17 cellular contexts compared by ENCODE assay signal in genomic region chr12:6998708-6999451, GRCh38. TPM values are rescaled to one million over a fixed set of nuclear protein-coding genes. Genes with fewer than 3 reads are reported as not detected.
DNase-seq lines count a peak whose midpoint lies in the region; ATAC-seq, FAIRE-seq and TF ChIP-seq lines count a peak whose summit lies in the region.
"Had no signal": no experiment of that assay in that cellular context is flagged by ENCODE, and none has a peak within 500 bp of the region (broad histone marks: within the 10 kb centered on the region; RNA-seq: fewer than 3 reads in every experiment).

No MANE protein-coding gene starts in this region.

- H3K4me3 ChIP-seq in A673 (ENCODE audit: low read depth, low read length, poor library complexity, severe bottlenecking) (no peak overlapping the region), epithelial cell of esophagus (ENCODE audit: low read length) (no peak overlapping the region), HepG2 (replicated peaks in 1 of 3; ENCODE audit: insufficient read depth in 1 of 3, low read depth in 2 of 3, low read length in 3 of 3) (no peak overlapping the region)
- H3K4me3 ChIP-seq: cardiac muscle cell, thoracic aorta had no signal

- H4K20me1 ChIP-seq in HepG2 (ENCODE audit: insufficient read depth, low read length) = no peaks in the 10 kb centered on the region

- H3K9me3 ChIP-seq in A673 (ENCODE audit: low read depth, low read length, poor library complexity, severe bottlenecking) = no peaks in the 10 kb centered on the region
- no peaks in the 10 kb centered on the region for H3K9me3 ChIP-seq in HepG2 (ENCODE audit: low read length)
- H3K9me3 ChIP-seq: thoracic aorta had no signal

- ATAC-seq in HepG2 (peak; percentile 43; the same call in 2 of the 3 replicates), GM21737 (IDR thresholded peaks at IDR 0.05; ENCODE audit: unreplicated experiment) (no peak)
- ATAC-seq: activated naive CD4-positive, alpha-beta T cell treated with anti-CD3 and anti-CD28 coated beads, Interleukin-2, amount 50 U/mL, for 72 hours had no signal

- BruUV-seq in A673 (replicated peaks; lab: Mats Ljungman, UMichigan) = TSS peak; percentile 6
- BruUV-seq in HepG2 (replicated peaks; lab: Mats Ljungman, UMichigan) = no TSS peak

- CTCF ChIA-PET in A673 (lab: Charles Lee) (no interaction called here), HepG2 (lab: Yijun Ruan, JAX; ENCODE audit: low intra/inter-chr PET ratio, low total read pairs) (no interaction called here)

- H3K4me2 ChIP-seq in HepG2 (ENCODE audit: low read depth, low read length) = no peak overlapping the region

- H3K27me3 ChIP-seq in A673 (replicated peaks; ENCODE audit: insufficient read depth, low read depth, low read length, poor library complexity) (no peaks in the 10 kb centered on the region), HepG2 (ENCODE audit: control insufficient read depth in 1 of 2, insufficient read depth in 2 of 2, low read length in 2 of 2) (no peaks in the 10 kb centered on the region)
- H3K27me3 ChIP-seq: cardiac muscle cell had no signal

- no peak overlapping the region for H3K9ac ChIP-seq in HepG2 (ENCODE audit: insufficient read depth, low read depth, low read length)

- TF ChIP-seq CTCF in A673 (conservative IDR thresholded peaks at IDR 0.05; ENCODE audit: low read depth, low read length) = no peak
- TF ChIP-seq CTCF in epithelial cell of esophagus (IDR thresholded peaks at IDR 0.05; ENCODE audit: insufficient read depth, low read depth, low read length, missing control alignments) = no peak
- TF ChIP-seq CTCF in HepG2 (CRISPR knock-in tag; IDR thresholded peaks at IDR 0.05) = no peak

- no peaks in the 10 kb centered on the region for H3K4me1 ChIP-seq in A673 (ENCODE audit: insufficient read depth, low read length, poor library complexity, severe bottlenecking)
- H3K4me1 ChIP-seq in HepG2 (ENCODE audit: insufficient read depth, low read length) = peaks cover 32% of the 10 kb centered on the region

- POLR2A ChIA-PET in A673 (lab: Charles Lee; ENCODE audit: low non-redundant PET) (no interaction called here), HepG2 (lab: Yijun Ruan, JAX) (interaction anchor here (1.0 to 4.3 kb wide), 6 partner anchors 12 to 61 kb away, joined by 3 to 19 read pairs (median 5); partner anchors contain the start of genes C12orf57, C1S, LPCAT3 and RNU7-1)

- TF ChIP-seq RAD21 in HepG2 (CRISPR knock-in tag; IDR thresholded peaks at IDR 0.05) = no peak

- intact Hi-C loops in A673 (cut with micrococcal nuclease; ENCODE audit: unreplicated experiment) = no loop called here
- intact Hi-C loops in HepG2 (cut with micrococcal nuclease; ENCODE audit: unreplicated experiment) = no loop called here

- no peaks in the 10 kb centered on the region for H3K79me2 ChIP-seq in HepG2 (ENCODE audit: insufficient read depth, low read length)

- peaks cover 11% of the 10 kb centered on the region for H3K36me3 ChIP-seq in A673 (ENCODE audit: insufficient read depth, low read length, poor library complexity, severe bottlenecking)
- H3K36me3 ChIP-seq in HepG2 (replicated peaks in 1 of 2; ENCODE audit: control insufficient read depth in 1 of 2, insufficient read depth in 2 of 2, low read length in 2 of 2) = 0 out of 5 replicates have a peak, but pooled peaks cover 0 to 3% of the 10 kb centered on the region in 2 experiments
- H3K36me3 ChIP-seq: thoracic aorta had no signal

- in situ Hi-C loops in HepG2 (cut with HindIII; ENCODE audit: extremely low pct_ligation_motif_present, low pct_unique_long_range_greater_than_20kb) = no loop called here

- no peak for TF ChIP-seq POLR2A in HepG2 (IDR thresholded peaks at IDR 0.05; ENCODE audit: insufficient read depth in 1 of 2, low read depth in 2 of 2, low read length in 2 of 2)

- FAIRE-seq in HepG2 (lab: Jason Lieb, UNC) = no peak

- no peak overlapping the region for H2AFZ ChIP-seq in HepG2 (ENCODE audit: low read length)

- H3K27ac ChIP-seq in A673 (ENCODE audit: low read depth, low read length, poor library complexity, severe bottlenecking) = no peak overlapping the region
- no peak overlapping the region for H3K27ac ChIP-seq in HepG2 (ENCODE audit: extremely low read length, insufficient read depth, low read length)
- H3K27ac ChIP-seq: cardiac muscle cell, thoracic aorta had no signal

- DNase-seq in A673 (ENCODE audit: low spot score) (no peak), LHCN-M2 (ENCODE audit: low read depth) (peak; percentile 30), epithelial cell of esophagus (ENCODE audit: low read depth) (peak; percentile 69), HepG2 (ENCODE audit: low spot score) (peak; percentile 22), OCI-M2 (lab: John Stamatoyannopoulos, UW; ENCODE audit: unreplicated experiment) (no peak), NCI-H2171 (lab: John Stamatoyannopoulos, UW) (no peak)
- no peak for DNase-seq in central memory CD4-positive, alpha-beta T cell
- DNase-seq: activated CD8-positive, alpha-beta memory T cell treated with anti-CD3 and anti-CD28 coated beads, Interleukin-2, amount 50 U/mL, for 4 hours; head of caudate nucleus; NCI-H2029; NCI-H69; nephron progenitor cell; stimulated activated CD8-positive, alpha-beta memory T cell treated with anti-CD3 and anti-CD28 coated beads, Interleukin-4, amount 100 ng/mL, for 48 hours had no signal

- TF ChIP-seq EP300 in HepG2 (IDR thresholded peaks at IDR 0.05; ENCODE audit: low read depth in 2 of 2, low read length in 2 of 2) = no peak
- no peak for TF ChIP-seq EP300 in HepG2 (CRISPR knock-in tag; IDR thresholded peaks at IDR 0.05; ENCODE audit: borderline replicate concordance)

RNA-seq across cellular contexts. Expression of gene LPCAT3, which starts 19.4 kb away (rescaled TPM):
- total RNA-seq in A673 (2021) (56.6 and 60.2 TPM in 2 replicates), LHCN-M2 (2014; rRNA removed) (14.6 and 20.4 TPM in 2 replicates), HepG2 (2016; rRNA removed; fragmentation: Illumina TruSeq; extraction: Trizol) (22.1 and 44.5 TPM in 2 replicates)
- polyA plus RNA-seq in LHCN-M2 (2012) = 17.2 TPM
- 15.6 and 16.1 TPM in 2 replicates for total RNA-seq in HepG2 (2016; cell fraction: cytosol; rRNA removed; fragmentation: Illumina TruSeq; extraction: Trizol; ENCODE audit: low read depth)
- total RNA-seq in HepG2 (2016; cell fraction: insoluble cytoplasmic fraction; rRNA removed; fragmentation: Illumina TruSeq; extraction: Trizol) = 19.8 and 46.9 TPM in 2 replicates
- 25.0 and 25.2 TPM in 2 replicates for total RNA-seq in HepG2 (2016; cell fraction: membrane; rRNA removed; fragmentation: Illumina TruSeq; extraction: Trizol)
- 47.0 and 56.7 TPM in 2 replicates for total RNA-seq in HepG2 (2016; cell fraction: nucleus; rRNA removed; fragmentation: Illumina TruSeq; extraction: Trizol)
- 62.7 and 64.3 TPM in 2 replicates for polyA plus RNA-seq in HepG2 (2011; rRNA removed)
- polyA plus RNA-seq in HepG2 (2011; cell fraction: cytosol; rRNA removed) = 50.0 and 61.5 TPM in 2 replicates
- polyA plus RNA-seq in HepG2 (2011; cell fraction: nucleus; rRNA removed) = 28.8 and 35.4 TPM in 2 replicates
- polyA plus RNA-seq in HepG2 (2012) = 34.6 and 45.3 TPM in 2 replicates
- 12.9 and 13.6 TPM in 2 replicates for polyA plus RNA-seq in HepG2 (2016; cell fraction: cytosol; fragmentation: Illumina TruSeq; extraction: Trizol; ENCODE audit: low read depth)
- 25.6 and 31.4 TPM in 2 replicates for polyA plus RNA-seq in HepG2 (2016; cell fraction: insoluble cytoplasmic fraction; fragmentation: Illumina TruSeq; extraction: Trizol; ENCODE audit: low read depth)
- 26.7 TPM in 2 replicates for polyA plus RNA-seq in HepG2 (2016; cell fraction: membrane; fragmentation: Illumina TruSeq; extraction: Trizol; ENCODE audit: low read depth)
- polyA plus RNA-seq in HepG2 (2016; cell fraction: nucleus; fragmentation: Illumina TruSeq; extraction: Trizol; ENCODE audit: insufficient read depth, low read depth) = 89.0 and 95.4 TPM in 2 replicates
- polyA minus RNA-seq in HepG2 (2011; rRNA and poly(A)+ RNA removed; ENCODE audit: low replicate concordance) = 92.1 and 114 TPM in 2 replicates
- 27.7 TPM in 2 replicates for polyA minus RNA-seq in HepG2 (2011; cell fraction: cytosol; rRNA and poly(A)+ RNA removed)
- 34.9 and 49.9 TPM in 2 replicates for polyA minus RNA-seq in HepG2 (2011; cell fraction: nucleus; rRNA and poly(A)+ RNA removed)

RNA-seq across cellular contexts. Expression of gene EMG1, which starts 28.2 kb away (rescaled TPM):
- total RNA-seq in A673 (2021) (83.0 and 92.3 TPM in 2 replicates), LHCN-M2 (2014; rRNA removed) (39.1 and 61.7 TPM in 2 replicates), HepG2 (2016; rRNA removed; fragmentation: Illumina TruSeq; extraction: Trizol) (130 and 190 TPM in 2 replicates)
- polyA plus RNA-seq in LHCN-M2 (2012) = 80.8 TPM
- 38.0 and 40.3 TPM in 2 replicates for total RNA-seq in HepG2 (2016; cell fraction: cytosol; rRNA removed; fragmentation: Illumina TruSeq; extraction: Trizol; ENCODE audit: low read depth)
- total RNA-seq in HepG2 (2016; cell fraction: insoluble cytoplasmic fraction; rRNA removed; fragmentation: Illumina TruSeq; extraction: Trizol) = 130 and 206 TPM in 2 replicates
- 62.9 and 63.2 TPM in 2 replicates for total RNA-seq in HepG2 (2016; cell fraction: membrane; rRNA removed; fragmentation: Illumina TruSeq; extraction: Trizol)
- total RNA-seq in HepG2 (2016; cell fraction: nucleus; rRNA removed; fragmentation: Illumina TruSeq; extraction: Trizol) = 52.9 and 57.8 TPM in 2 replicates
- 57.7 and 76.3 TPM in 2 replicates for polyA plus RNA-seq in HepG2 (2011; rRNA removed)
- polyA plus RNA-seq in HepG2 (2011; cell fraction: cytosol; rRNA removed) = 64.6 and 65.8 TPM in 2 replicates
- 29.6 and 30.6 TPM in 2 replicates for polyA plus RNA-seq in HepG2 (2011; cell fraction: nucleus; rRNA removed)
- polyA plus RNA-seq in HepG2 (2012) = 77.8 and 90.4 TPM in 2 replicates
- 33.8 and 36.4 TPM in 2 replicates for polyA plus RNA-seq in HepG2 (2016; cell fraction: cytosol; fragmentation: Illumina TruSeq; extraction: Trizol; ENCODE audit: low read depth)
- 134 and 149 TPM in 2 replicates for polyA plus RNA-seq in HepG2 (2016; cell fraction: insoluble cytoplasmic fraction; fragmentation: Illumina TruSeq; extraction: Trizol; ENCODE audit: low read depth)
- 37.6 and 40.6 TPM in 2 replicates for polyA plus RNA-seq in HepG2 (2016; cell fraction: membrane; fragmentation: Illumina TruSeq; extraction: Trizol; ENCODE audit: low read depth)
- 54.7 and 59.5 TPM in 2 replicates for polyA plus RNA-seq in HepG2 (2016; cell fraction: nucleus; fragmentation: Illumina TruSeq; extraction: Trizol; ENCODE audit: insufficient read depth, low read depth)
- polyA minus RNA-seq in HepG2 (2011; rRNA and poly(A)+ RNA removed; ENCODE audit: low replicate concordance) = 28.0 and 64.6 TPM in 2 replicates
- polyA minus RNA-seq in HepG2 (2011; cell fraction: cytosol; rRNA and poly(A)+ RNA removed) = 16.4 and 18.5 TPM in 2 replicates
- polyA minus RNA-seq in HepG2 (2011; cell fraction: nucleus; rRNA and poly(A)+ RNA removed) = 29.6 and 33.3 TPM in 2 replicates

RNA-seq across cellular contexts. Expression of gene PHB2, which starts 28.4 kb away (rescaled TPM):
- total RNA-seq in A673 (2021) = 340 and 351 TPM in 2 replicates
- total RNA-seq in LHCN-M2 (2014; rRNA removed) = 302 and 330 TPM in 2 replicates
- 179 TPM for polyA plus RNA-seq in LHCN-M2 (2012)
- 291 and 394 TPM in 2 replicates for total RNA-seq in HepG2 (2016; rRNA removed; fragmentation: Illumina TruSeq; extraction: Trizol)
- 224 and 243 TPM in 2 replicates for total RNA-seq in HepG2 (2016; cell fraction: cytosol; rRNA removed; fragmentation: Illumina TruSeq; extraction: Trizol; ENCODE audit: low read depth)
- total RNA-seq in HepG2 (2016; cell fraction: insoluble cytoplasmic fraction; rRNA removed; fragmentation: Illumina TruSeq; extraction: Trizol) = 284 and 404 TPM in 2 replicates
- 358 and 365 TPM in 2 replicates for total RNA-seq in HepG2 (2016; cell fraction: membrane; rRNA removed; fragmentation: Illumina TruSeq; extraction: Trizol)
- total RNA-seq in HepG2 (2016; cell fraction: nucleus; rRNA removed; fragmentation: Illumina TruSeq; extraction: Trizol) = 232 and 256 TPM in 2 replicates
- polyA plus RNA-seq in HepG2 (2011; rRNA removed) = 425 and 468 TPM in 2 replicates
- 471 and 553 TPM in 2 replicates for polyA plus RNA-seq in HepG2 (2011; cell fraction: cytosol; rRNA removed)
- 362 and 507 TPM in 2 replicates for polyA plus RNA-seq in HepG2 (2011; cell fraction: nucleus; rRNA removed)
- 214 and 248 TPM in 2 replicates for polyA plus RNA-seq in HepG2 (2012)
- 212 and 232 TPM in 2 replicates for polyA plus RNA-seq in HepG2 (2016; cell fraction: cytosol; fragmentation: Illumina TruSeq; extraction: Trizol; ENCODE audit: low read depth)
- 290 and 308 TPM in 2 replicates for polyA plus RNA-seq in HepG2 (2016; cell fraction: insoluble cytoplasmic fraction; fragmentation: Illumina TruSeq; extraction: Trizol; ENCODE audit: low read depth)
- 313 and 326 TPM in 2 replicates for polyA plus RNA-seq in HepG2 (2016; cell fraction: membrane; fragmentation: Illumina TruSeq; extraction: Trizol; ENCODE audit: low read depth)
- 428 and 438 TPM in 2 replicates for polyA plus RNA-seq in HepG2 (2016; cell fraction: nucleus; fragmentation: Illumina TruSeq; extraction: Trizol; ENCODE audit: insufficient read depth, low read depth)
- 299 and 308 TPM in 2 replicates for polyA minus RNA-seq in HepG2 (2011; rRNA and poly(A)+ RNA removed; ENCODE audit: low replicate concordance)
- polyA minus RNA-seq in HepG2 (2011; cell fraction: cytosol; rRNA and poly(A)+ RNA removed) = 80.4 and 95.3 TPM in 2 replicates
- 135 and 142 TPM in 2 replicates for polyA minus RNA-seq in HepG2 (2011; cell fraction: nucleus; rRNA and poly(A)+ RNA removed)

RNA-seq across cellular contexts. Expression of gene PTPN6, which starts 47.7 kb away (rescaled TPM):
- total RNA-seq in A673 (2021) (2.3 and 3.3 TPM in 2 replicates), LHCN-M2 (2014; rRNA removed) (not detected in 2 replicates), HepG2 (2016; rRNA removed; fragmentation: Illumina TruSeq; extraction: Trizol) (9.5 and 10.6 TPM in 2 replicates)
- not detected for polyA plus RNA-seq in LHCN-M2 (2012)
- 2.7 and 2.8 TPM in 2 replicates for total RNA-seq in HepG2 (2016; cell fraction: cytosol; rRNA removed; fragmentation: Illumina TruSeq; extraction: Trizol; ENCODE audit: low read depth)
- 9.8 and 10.6 TPM in 2 replicates for total RNA-seq in HepG2 (2016; cell fraction: insoluble cytoplasmic fraction; rRNA removed; fragmentation: Illumina TruSeq; extraction: Trizol)
- 5.0 and 5.3 TPM in 2 replicates for total RNA-seq in HepG2 (2016; cell fraction: membrane; rRNA removed; fragmentation: Illumina TruSeq; extraction: Trizol)
- 6.1 and 6.3 TPM in 2 replicates for total RNA-seq in HepG2 (2016; cell fraction: nucleus; rRNA removed; fragmentation: Illumina TruSeq; extraction: Trizol)
- 9.1 and 10.5 TPM in 2 replicates for polyA plus RNA-seq in HepG2 (2011; rRNA removed)
- polyA plus RNA-seq in HepG2 (2011; cell fraction: cytosol; rRNA removed) = 8.0 and 10.7 TPM in 2 replicates
- 13.2 and 17.8 TPM in 2 replicates for polyA plus RNA-seq in HepG2 (2011; cell fraction: nucleus; rRNA removed)
- polyA plus RNA-seq in HepG2 (2012) = 9.0 and 12.4 TPM in 2 replicates
- 1.6 and 1.7 TPM in 2 replicates for polyA plus RNA-seq in HepG2 (2016; cell fraction: cytosol; fragmentation: Illumina TruSeq; extraction: Trizol; ENCODE audit: low read depth)
- polyA plus RNA-seq in HepG2 (2016; cell fraction: insoluble cytoplasmic fraction; fragmentation: Illumina TruSeq; extraction: Trizol; ENCODE audit: low read depth) = 8.9 and 12.5 TPM in 2 replicates
- 3.1 and 4.4 TPM in 2 replicates for polyA plus RNA-seq in HepG2 (2016; cell fraction: membrane; fragmentation: Illumina TruSeq; extraction: Trizol; ENCODE audit: low read depth)
- polyA plus RNA-seq in HepG2 (2016; cell fraction: nucleus; fragmentation: Illumina TruSeq; extraction: Trizol; ENCODE audit: insufficient read depth, low read depth) = 17.8 and 18.0 TPM in 2 replicates
- 14.7 and 22.7 TPM in 2 replicates for polyA minus RNA-seq in HepG2 (2011; rRNA and poly(A)+ RNA removed; ENCODE audit: low replicate concordance)
- polyA minus RNA-seq in HepG2 (2011; cell fraction: cytosol; rRNA and poly(A)+ RNA removed) = 10.0 and 10.3 TPM in 2 replicates
- polyA minus RNA-seq in HepG2 (2011; cell fraction: nucleus; rRNA and poly(A)+ RNA removed) = 4.1 and 4.2 TPM in 2 replicates

RNA-seq across cellular contexts. Expression of gene C12orf57, which starts 55.1 kb away (rescaled TPM):
- 226 and 260 TPM in 2 replicates for total RNA-seq in A673 (2021)
- 185 and 223 TPM in 2 replicates for total RNA-seq in LHCN-M2 (2014; rRNA removed)
- 258 TPM for polyA plus RNA-seq in LHCN-M2 (2012)
- 84.0 and 89.7 TPM in 2 replicates for total RNA-seq in HepG2 (2016; rRNA removed; fragmentation: Illumina TruSeq; extraction: Trizol)
- total RNA-seq in HepG2 (2016; cell fraction: cytosol; rRNA removed; fragmentation: Illumina TruSeq; extraction: Trizol; ENCODE audit: low read depth) = 98.3 and 102 TPM in 2 replicates
- total RNA-seq in HepG2 (2016; cell fraction: insoluble cytoplasmic fraction; rRNA removed; fragmentation: Illumina TruSeq; extraction: Trizol) = 84.2 and 105 TPM in 2 replicates
- total RNA-seq in HepG2 (2016; cell fraction: membrane; rRNA removed; fragmentation: Illumina TruSeq; extraction: Trizol) = 106 and 113 TPM in 2 replicates
- 42.1 and 43.4 TPM in 2 replicates for total RNA-seq in HepG2 (2016; cell fraction: nucleus; rRNA removed; fragmentation: Illumina TruSeq; extraction: Trizol)
- 287 and 302 TPM in 2 replicates for polyA plus RNA-seq in HepG2 (2011; rRNA removed)
- polyA plus RNA-seq in HepG2 (2011; cell fraction: cytosol; rRNA removed) = 405 and 458 TPM in 2 replicates
- polyA plus RNA-seq in HepG2 (2011; cell fraction: nucleus; rRNA removed) = 151 and 164 TPM in 2 replicates
- polyA plus RNA-seq in HepG2 (2012) = 75.2 and 129 TPM in 2 replicates
- polyA plus RNA-seq in HepG2 (2016; cell fraction: cytosol; fragmentation: Illumina TruSeq; extraction: Trizol; ENCODE audit: low read depth) = 86.1 and 87.7 TPM in 2 replicates
- 98.5 and 104 TPM in 2 replicates for polyA plus RNA-seq in HepG2 (2016; cell fraction: insoluble cytoplasmic fraction; fragmentation: Illumina TruSeq; extraction: Trizol; ENCODE audit: low read depth)
- 96.1 and 98.2 TPM in 2 replicates for polyA plus RNA-seq in HepG2 (2016; cell fraction: membrane; fragmentation: Illumina TruSeq; extraction: Trizol; ENCODE audit: low read depth)
- polyA plus RNA-seq in HepG2 (2016; cell fraction: nucleus; fragmentation: Illumina TruSeq; extraction: Trizol; ENCODE audit: insufficient read depth, low read depth) = 57.2 and 57.4 TPM in 2 replicates
- polyA minus RNA-seq in HepG2 (2011; rRNA and poly(A)+ RNA removed; ENCODE audit: low replicate concordance) = 93.0 and 145 TPM in 2 replicates
- 36.8 and 41.7 TPM in 2 replicates for polyA minus RNA-seq in HepG2 (2011; cell fraction: cytosol; rRNA and poly(A)+ RNA removed)
- 37.5 and 38.8 TPM in 2 replicates for polyA minus RNA-seq in HepG2 (2011; cell fraction: nucleus; rRNA and poly(A)+ RNA removed)

Comparison
In these comparisons a context has a peak if more than half of its experiments do, and no peak if none do; other contexts are left out.
1. DNase-seq: peak in LHCN-M2 (single experiment), epithelial cell of esophagus (single experiment) and HepG2 (single experiment); none in A673 (single experiment), OCI-M2 (single experiment), NCI-H2171 (single experiment) and central memory CD4-positive, alpha-beta T cell (single experiment).